Comparison of ENCODE assay signal across 18 cellular contexts in genomic region chr14:93016275-93016845, GRCh38.
DNase-seq lines count a peak whose midpoint lies in the region; ATAC-seq and TF ChIP-seq lines count a peak whose summit lies in the region.
"Had no signal": no experiment of that assay in that cellular context is flagged by ENCODE, and none has a peak within 500 bp of the region (broad histone marks: within the 10 kb centered on the region; RNA-seq: fewer than 3 reads in every experiment).

No MANE protein-coding gene starts in this region.

- H3K4me1 ChIP-seq in BLaER1 (peaks cover 94% of the 10 kb centered on the region), H9 (ENCODE audit: insufficient read depth, low read length) (no peaks in the 10 kb centered on the region; the same call in 1 of the 2 replicates), esophagus squamous epithelium (peaks cover 4 to 82% (median 46%) of the 10 kb centered on the region in 3 donors), rectal smooth muscle tissue (ENCODE audit: control insufficient read depth, insufficient read depth, low read length) (peaks cover 38% of the 10 kb centered on the region)

- H3K27me3 ChIP-seq in BLaER1 (no peaks in the 10 kb centered on the region), H9 (ENCODE audit: insufficient read depth, low read length) (no peaks in the 10 kb centered on the region), esophagus squamous epithelium (no peaks in the 10 kb centered on the region), rectal smooth muscle tissue (ENCODE audit: control insufficient read depth, insufficient read depth, low read length) (no peaks in the 10 kb centered on the region)
- H3K27me3 ChIP-seq: Peyer's patch had no signal

- H3K79me1 ChIP-seq in H9 (ENCODE audit: insufficient read depth, low read depth, low read length, poor library complexity, severe bottlenecking) = no peaks in the 10 kb centered on the region

- no peak overlapping the region for H2AK5ac ChIP-seq in H9 (ENCODE audit: insufficient read length, low read length)

- H3K56ac ChIP-seq in H9 (ENCODE audit: insufficient read length, low read depth, low read length) = no peak overlapping the region

- H2BK12ac ChIP-seq in H9 (ENCODE audit: insufficient read length, low read depth, low read length) = no peak overlapping the region

- no peak overlapping the region for H4K8ac ChIP-seq in H9 (replicated peaks; ENCODE audit: insufficient read length, low read depth, low read length)

- H3T11ph ChIP-seq in H9 (ENCODE audit: low read length) = no peak overlapping the region

- no peak overlapping the region for H3K18ac ChIP-seq in H9 (ENCODE audit: insufficient read length, low read depth, low read length)

- H2BK120ac ChIP-seq in H9 (ENCODE audit: low read depth, low read length, poor library complexity, severe bottlenecking) = no peak overlapping the region

- H3K4ac ChIP-seq in H9 (ENCODE audit: low read depth, low read length) = no peak overlapping the region

- H3K27ac Mint-ChIP-seq in H9 = peak overlapping the region in 2 of 3 experiments; percentile 10 to 40; a peak in 2 of 7 replicates
- H3K27ac Mint-ChIP-seq: GM23338 had no signal

- H3K36me3 ChIP-seq in BLaER1 (peaks cover 11% of the 10 kb centered on the region), esophagus squamous epithelium (peaks cover 0 to 14% (median 0%) of the 10 kb centered on the region in 3 donors), rectal smooth muscle tissue (ENCODE audit: control insufficient read depth, insufficient read depth, low read length) (no peaks in the 10 kb centered on the region)

- no peaks in the 10 kb centered on the region for H3K27me3 Mint-ChIP-seq in H9 (ENCODE audit: low read depth)

- TF ChIP-seq CTCF in H9 (conservative IDR thresholded peaks at IDR 0.05) (no peak), esophagus squamous epithelium (IDR thresholded peaks at IDR 0.05) (no peak)

- no peaks in the 10 kb centered on the region for H3K23me2 ChIP-seq in H9 (ENCODE audit: insufficient read length, low read depth, low read length, poor library complexity, severe bottlenecking)

- no peak overlapping the region for H2AFZ ChIP-seq in H9 (ENCODE audit: low read length)
- H2AFZ ChIP-seq: GM23338 had no signal

- no peak overlapping the region for H3K23ac ChIP-seq in H9 (ENCODE audit: insufficient read length, low read depth, low read length)

- DNase-seq in H9 (no peak), esophagus squamous epithelium (lab: John Stamatoyannopoulos, UW) (no peak), T1000 (lab: John Stamatoyannopoulos, UW) (no peak), C1 segment of cervical spinal cord (lab: John Stamatoyannopoulos, UW) (no peak)
- DNase-seq: DMS79 treated with DMSO at 0.1 percent for 48 hours, NCI-H1092 treated with DMSO at 0.1 percent for 48 hours, NCI-H146, NCI-H2029 treated with DMSO at 0.1 percent for 48 hours, NCI-H2171, Peyer's patch, Right ventricle myocardium superior had no signal

- no peak overlapping the region for H3K4me3 Mint-ChIP-seq in H9
- H3K4me3 Mint-ChIP-seq: CD14-positive monocyte, GM23338 had no signal

- H3K9me3 ChIP-seq in BLaER1 = no peaks in the 10 kb centered on the region
- H3K9me3 ChIP-seq in H9 (ENCODE audit: control insufficient read depth, low read depth, low read length) = no peaks in the 10 kb centered on the region
- H3K9me3 ChIP-seq in esophagus squamous epithelium = no peaks in the 10 kb centered on the region
- H3K9me3 ChIP-seq: Peyer's patch had no signal

- H4K91ac ChIP-seq in H9 (ENCODE audit: insufficient read length, low read depth, low read length) = no peak overlapping the region

- no peak overlapping the region for H2BK20ac ChIP-seq in H9 (ENCODE audit: low read depth, low read length, poor library complexity, severe bottlenecking)

- no CpG with 5 or more reads among the region's 18 CpGs for WGBS in H9 (ENCODE audit: extremely low coverage, insufficient read length, low lambda C conversion rate)
- 89 to 100% methylated on average over 1 to 15 of the region's 18 CpGs for WGBS in esophagus squamous epithelium, 2 donors

- H3K27ac ChIP-seq in BLaER1 (peak overlapping the region; percentile 65), H9 (ENCODE audit: insufficient read length, low read depth, low read length) (no peak overlapping the region), esophagus squamous epithelium (peak overlapping the region in 3 of 4 donors; percentile 8 to 82 (median 74)), rectal smooth muscle tissue (ENCODE audit: low read depth, low read length) (peak overlapping the region; percentile 83)
- H3K27ac ChIP-seq: Peyer's patch had no signal

- no peak overlapping the region for H3K14ac ChIP-seq in H9 (ENCODE audit: insufficient read depth, low read length)

- H3K9ac ChIP-seq in BLaER1 (no peak overlapping the region), H9 (ENCODE audit: extremely low read depth, insufficient read length, low read length) (no peak overlapping the region), rectal smooth muscle tissue (ENCODE audit: low read length) (no peak overlapping the region)

- no peak overlapping the region for H2BK15ac ChIP-seq in H9 (ENCODE audit: low read depth, low read length)

- H2BK5ac ChIP-seq in H9 (ENCODE audit: insufficient read length, low read length) = no peak overlapping the region

- no peak overlapping the region for H4K5ac ChIP-seq in H9 (ENCODE audit: insufficient read length, low read depth, low read length)

- intact Hi-C loops in esophagus squamous epithelium (cut with DNase I) = no loop called here

- peaks cover 2 to 12% (median 12%) of the 10 kb centered on the region in 3 experiments; a peak in 6 of 7 replicates for H3K36me3 Mint-ChIP-seq in H9 (ENCODE audit: insufficient read depth in 1 of 3, low read depth in 3 of 3)

- TF ChIP-seq POLR2A in esophagus squamous epithelium (IDR thresholded peaks at IDR 0.05) = no peak

- H3K4me3 ChIP-seq in BLaER1 (no peak overlapping the region), esophagus squamous epithelium (no peak overlapping the region), rectal smooth muscle tissue (ENCODE audit: low read length) (no peak overlapping the region)
- H3K4me3 ChIP-seq: GM23338, K562, Peyer's patch had no signal

- no peaks in the 10 kb centered on the region for H3K79me2 ChIP-seq in H9 (ENCODE audit: insufficient read depth, low read length)

- ATAC-seq in GM18867 (IDR thresholded peaks at IDR 0.05; ENCODE audit: unreplicated experiment) (no peak), GM19455 (IDR thresholded peaks at IDR 0.05; ENCODE audit: unreplicated experiment) (no peak)
- ATAC-seq: GM23338, K562 had no signal

- H3K4me2 ChIP-seq in BLaER1 (peak overlapping the region; percentile 95), H9 (ENCODE audit: insufficient read depth, insufficient read length, low read length) (no peak overlapping the region)
- H3K4me2 ChIP-seq: GM23338 had no signal

- H3K4me1 Mint-ChIP-seq in H9 = peaks cover 45% of the 10 kb centered on the region in 2 experiments

- H4K20me1 ChIP-seq in BLaER1 (no peaks in the 10 kb centered on the region), H9 (ENCODE audit: control insufficient read depth, insufficient read depth, insufficient read length) (no peaks in the 10 kb centered on the region)

- H3K9me3 Mint-ChIP-seq in H9 = no peaks in the 10 kb centered on the region
- H3K9me3 Mint-ChIP-seq: GM23338 had no signal
